In genomic region chr19:46600393-46601317, GRCh38 we compare ENCODE assay signal across 8 cellular contexts. TPM values are rescaled to one million over a fixed set of nuclear protein-coding genes. Genes with fewer than 3 reads are reported as not detected.
DNase-seq lines count a peak whose midpoint lies in the region; ATAC-seq and FAIRE-seq lines count a peak whose summit lies in the region.

No MANE protein-coding gene starts in this region.

- DNase-seq in COR-L47 (lab: John Stamatoyannopoulos, UW) (peak; percentile 99), HT-29 (ENCODE audit: low spot score) (peak; percentile 100), mesenteric fat pad (ENCODE audit: low spot score) (peak; percentile 98)
- peak; percentile 92 for DNase-seq in NK-92 treated with Interleukin-12 subunit alpha and Interleukin-12 subunit beta, amount 100 ng/mL, for 24 hours (lab: John Stamatoyannopoulos, UW)
- peak; percentile 95 for DNase-seq in activated CD8-positive, alpha-beta memory T cell treated with anti-CD3 and anti-CD28 coated beads, Interleukin-2, amount 50 U/mL, for 1 hour (ENCODE audit: extremely low read depth)
- peak; percentile 98 for DNase-seq in stimulated activated CD8-positive, alpha-beta memory T cell treated with anti-CD3 and anti-CD28 coated beads, Interleukin-15, amount 100 ng/mL, for 1 hour (ENCODE audit: low read depth)

- peak; percentile 58 for FAIRE-seq in endometrium (lab: Jason Lieb, UNC)

- ATAC-seq in GM21360 (IDR thresholded peaks at IDR 0.05; ENCODE audit: unreplicated experiment): peak; percentile 76

RNA-seq across cellular contexts. Expression of gene CALM3, which starts 0.5 kb away (rescaled TPM):
- total RNA-seq in HT-29 (2014; rRNA removed; shearing (Covaris generic)): 263 and 264 TPM in 2 replicates
- total RNA-seq in mesenteric fat pad: 125 TPM

RNA-seq across cellular contexts. Expression of gene PTGIR, which starts 24.2 kb away (rescaled TPM):
- 0.26 TPM in 1 of 2 replicates, not detected in the other for total RNA-seq in HT-29 (2014; rRNA removed; shearing (Covaris generic))
- total RNA-seq in mesenteric fat pad: 7.2 TPM

RNA-seq across cellular contexts. Expression of gene GNG8, which starts 35.3 kb away (rescaled TPM):
- total RNA-seq in HT-29 (2014; rRNA removed; shearing (Covaris generic)): not detected in 2 replicates
- total RNA-seq in mesenteric fat pad: not detected

Comparison
In these comparisons a context has a peak if more than half of its experiments do, and no peak if none do; other contexts are left out.
1. Peak in every context shown above with its lines: DNase-seq and ATAC-seq.